Comparison of ENCODE assay signal across 8 cellular contexts in genomic region chr2:237072067-237072931, GRCh38. TPM values are rescaled to one million over a fixed set of nuclear protein-coding genes. Genes with fewer than 3 reads are reported as not detected.
DNase-seq lines count a peak whose midpoint lies in the region; ATAC-seq and TF ChIP-seq lines count a peak whose summit lies in the region.

No MANE protein-coding gene starts in this region.

- H3F3A ChIP-seq in smooth muscle cell (ENCODE audit: low read depth), result peaks cover 14% of the 10 kb centered on the region

- no peaks in the 10 kb centered on the region for H3K27me3 ChIP-seq in smooth muscle cell (ENCODE audit: low read depth)

- peak overlapping the region; percentile 81 for H3K27ac ChIP-seq in smooth muscle cell (ENCODE audit: low read depth)

- no peaks in the 10 kb centered on the region for H3K36me3 ChIP-seq in smooth muscle cell (ENCODE audit: low read depth)

- 81% methylated on average over 24 of the region's 24 CpGs for WGBS in smooth muscle cell (ENCODE audit: low lambda C conversion rate)

- H3K4me3 ChIP-seq in smooth muscle cell, result no peak overlapping the region

- H3K9ac ChIP-seq in smooth muscle cell (ENCODE audit: low read depth), result no peak overlapping the region

- H3K9me3 ChIP-seq in smooth muscle cell (replicated peaks; ENCODE audit: low read depth), result no peaks in the 10 kb centered on the region

- TF ChIP-seq CTCF in smooth muscle cell (IDR thresholded peaks at IDR 0.05; ENCODE audit: borderline replicate concordance, insufficient read depth, poor library complexity, severe bottlenecking), result peak; percentile 96

- DNase-seq in DMS53 treated with DMSO at 0.1 percent for 48 hours (lab: John Stamatoyannopoulos, UW; ENCODE audit: unreplicated experiment) (peak; percentile 44), HUDEP-2 (lab: John Stamatoyannopoulos, UW; ENCODE audit: unreplicated experiment in 76 of 76) (peak in 54 of 76 experiments; percentile 1 to 59 (median 28)), SW480 (ENCODE audit: low spot score) (peak; percentile 26), amygdala (lab: John Stamatoyannopoulos, UW) (peak in 45 of 56 donors; percentile 8 to 85 (median 38)), hepatic stellate cell (ENCODE audit: low spot score) (peak; percentile 53), smooth muscle cell (lab: John Stamatoyannopoulos, UW; ENCODE audit: unreplicated experiment) (peak; percentile 45)

- peak overlapping the region; percentile 76 for H3K4me2 ChIP-seq in smooth muscle cell

- no peak overlapping the region for H2AFZ ChIP-seq in smooth muscle cell (ENCODE audit: low read depth)

- H3K4me1 ChIP-seq in smooth muscle cell (ENCODE audit: low read depth), result no peaks in the 10 kb centered on the region

- H3K79me2 ChIP-seq in smooth muscle cell (ENCODE audit: low read depth), result no peaks in the 10 kb centered on the region

- no peak for ATAC-seq in GM18520 (IDR thresholded peaks at IDR 0.05; ENCODE audit: unreplicated experiment)
- ATAC-seq in GM18511 (IDR thresholded peaks at IDR 0.05; ENCODE audit: unreplicated experiment), result no peak

- H4K20me1 ChIP-seq in smooth muscle cell (ENCODE audit: low read depth), result no peaks in the 10 kb centered on the region

RNA-seq across cellular contexts. Expression of gene COPS8, which starts 13.4 kb away (rescaled TPM):
- 159 and 194 TPM in 2 replicates for total RNA-seq in smooth muscle cell
- 130 and 132 TPM in 2 replicates for polyA plus RNA-seq in smooth muscle cell
